26 cellular contexts compared by ENCODE assay signal in the genomic region with DNA sequence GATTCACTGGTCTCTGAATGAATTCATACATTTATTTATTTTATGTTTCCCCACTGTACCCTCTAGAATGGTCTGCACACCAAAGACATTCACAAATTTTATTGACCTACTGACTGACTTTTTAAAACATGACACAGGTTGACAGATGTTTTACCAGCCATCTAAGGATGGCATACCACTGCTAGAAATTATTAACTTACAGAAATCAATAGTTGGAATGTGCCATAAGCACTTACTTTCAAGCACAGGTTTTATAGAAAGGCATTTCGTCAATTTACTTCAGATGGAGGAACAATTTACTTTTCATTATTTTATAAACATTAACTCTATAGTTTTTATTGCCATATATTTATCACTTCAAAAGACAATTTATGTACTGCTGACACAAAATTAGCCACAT.
"Had no signal": no experiment of that assay in that cellular context is flagged by ENCODE, and none has a peak within 500 bp of the region (broad histone marks: within the 10 kb centered on the region; RNA-seq: fewer than 3 reads in every experiment).

No MANE protein-coding gene starts in this region.

- H3K36me3 Mint-ChIP-seq: neural progenitor cell; stimulated activated naive B cell treated with anti-CD40 and anti-IgM and Interleukin-4, amounts not matched to agents 10 μg/mL and 1 μg/mL and 100 μg/mL, for 72 hours; type B pancreatic cell had no signal

- H3K27ac Mint-ChIP-seq: naive thymus-derived CD8-positive, alpha-beta T cell; nephron progenitor cell; neural progenitor cell; stimulated activated naive B cell treated with anti-CD40 and anti-IgM and Interleukin-4, amounts not matched to agents 10 μg/mL and 1 μg/mL and 100 μg/mL, for 72 hours; type B pancreatic cell had no signal

- H3K9me3 ChIP-seq: heart right ventricle, lower lobe of right lung, neutrophil, psoas muscle, right atrium auricular region, testis, thyroid gland, uterus had no signal

- H3K4me3 Mint-ChIP-seq: nephron progenitor cell; neural progenitor cell; stimulated activated naive B cell treated with anti-CD40 and anti-IgM and Interleukin-4, amounts not matched to agents 10 μg/mL and 1 μg/mL and 100 μg/mL, for 72 hours; type B pancreatic cell had no signal

- DNase-seq: heart right ventricle; islet precursor cell; left cardiac atrium; left lung; lower lobe of right lung; mammary epithelial cell; mesenchymal stem cell; naive thymus-derived CD8-positive, alpha-beta T cell; nephron progenitor cell; occipital lobe; psoas muscle; stimulated activated CD4-positive, alpha-beta T cell treated with anti-CD3 and anti-CD28 coated beads, Interleukin-12 subunit alpha, Interleukin-12 subunit beta, amount 100 ng/mL, for 4 hours; stimulated activated CD4-positive, alpha-beta T cell treated with anti-CD3 and anti-CD28 coated beads, Interleukin-15, amount 100 ng/mL, for 24 hours; stimulated activated CD4-positive, alpha-beta T cell treated with anti-CD3 and anti-CD28 coated beads, Interleukin-2, amount 100 ng/mL, for 24 hours; stimulated activated CD4-positive, alpha-beta T cell treated with anti-CD3 and anti-CD28 coated beads, Interleukin-4, amount 100 ng/mL, for 1 hour; stimulated activated naive B cell treated with anti-CD40 and anti-IgM and Interleukin-4, amounts not matched to agents 10 μg/mL and 1 μg/mL and 100 μg/mL, for 72 hours; stimulated activated naive CD8-positive, alpha-beta T cell treated with anti-CD3 and anti-CD28 coated beads, Interleukin-15, Interleukin-2, amounts not matched to agents 100 U/mL and 50 U/mL, for 24 hours; stomach; testis; thyroid gland; uterus had no signal

- H3K9me3 Mint-ChIP-seq: nephron progenitor cell, neural progenitor cell, type B pancreatic cell had no signal

- ATAC-seq: heart right ventricle; left cardiac atrium; left lung; lower lobe of right lung; naive thymus-derived CD8-positive, alpha-beta T cell; psoas muscle; sciatic nerve; stimulated activated naive B cell treated with anti-CD40 and anti-IgM and Interleukin-4, amounts not matched to agents 10 μg/mL and 1 μg/mL and 100 μg/mL, for 72 hours; stimulated activated naive CD8-positive, alpha-beta T cell treated with anti-CD3 and anti-CD28 coated beads, Interleukin-15, Interleukin-2, amounts not matched to agents 100 U/mL and 50 U/mL, for 24 hours had no signal

- H3K27me3 Mint-ChIP-seq: naive thymus-derived CD8-positive, alpha-beta T cell; stimulated activated naive B cell treated with anti-CD40 and anti-IgM and Interleukin-4, amounts not matched to agents 10 μg/mL and 1 μg/mL and 100 μg/mL, for 72 hours; type B pancreatic cell had no signal
